Comparison of ENCODE assay signal across 1 cellular context in genomic region chr12:126915309-126915708, GRCh38.
TF ChIP-seq lines count a peak whose summit lies in the region.

No MANE protein-coding gene starts in this region.

TF ChIP-seq in K562, 482 proteins besides CTCF, POLR2A, EP300 and RAD21 (continued from another document and continues in another):
- no peak for TF ChIP-seq ZBTB2 (IDR thresholded peaks at IDR 0.05)
- TF ChIP-seq UBTF (IDR thresholded peaks at IDR 0.05; ENCODE audit: borderline replicate concordance in 1 of 2, low read depth in 2 of 2, low read length in 2 of 2) = no peak
- TF ChIP-seq SIN3B (IDR thresholded peaks at IDR 0.05; ENCODE audit: low read depth) = no peak
- TF ChIP-seq MEF2A (IDR thresholded peaks at IDR 0.05; ENCODE audit: control insufficient read depth, low read depth, low read length) = no peak
- TF ChIP-seq ZNF280A (IDR thresholded peaks at IDR 0.05; ENCODE audit: low read depth, partially characterized antibody) = no peak
- no peak for TF ChIP-seq ZNF830 (CRISPR knock-in tag; IDR thresholded peaks at IDR 0.05)
- no peak for TF ChIP-seq ATF2 (CRISPR knock-in tag; IDR thresholded peaks at IDR 0.05)
- TF ChIP-seq KHSRP (IDR thresholded peaks at IDR 0.05) = no peak
- no peak for TF ChIP-seq ZNF445 (CRISPR knock-in tag; IDR thresholded peaks at IDR 0.05; ENCODE audit: low read depth)
- no peak for TF ChIP-seq RBBP5 (IDR thresholded peaks at IDR 0.05; ENCODE audit: borderline replicate concordance, insufficient read depth, low read length, poor library complexity, severe bottlenecking)
- no peak for TF ChIP-seq GTF2E2 (tag; IDR thresholded peaks at IDR 0.05)
- TF ChIP-seq ESRRA (IDR thresholded peaks at IDR 0.05; ENCODE audit: borderline replicate concordance, low read depth) = no peak
- 0 out of 2 replicates have a peak, but pooled peaks have one; percentile 30 for TF ChIP-seq SMAD4 (CRISPR knock-in tag; conservative IDR thresholded peaks at IDR 0.05)
- TF ChIP-seq SP1 (CRISPR knock-in tag; IDR thresholded peaks at IDR 0.05) = no peak
- no peak for TF ChIP-seq HMGN3 (IDR thresholded peaks at IDR 0.05; ENCODE audit: borderline replicate concordance, extremely low read depth, insufficient read length, low read depth, low read length)
- TF ChIP-seq IFI16 (CRISPR knock-in tag; IDR thresholded peaks at IDR 0.05) = no peak
- no peak for TF ChIP-seq PHB (CRISPR knock-in tag; IDR thresholded peaks at IDR 0.05)
- TF ChIP-seq MEIS2 (IDR thresholded peaks at IDR 0.05; ENCODE audit: partially characterized antibody) = peak; percentile 67
- TF ChIP-seq XRCC5 (IDR thresholded peaks at IDR 0.05; ENCODE audit: low read depth, low read length) = no peak
- no peak for TF ChIP-seq E4F1 (CRISPR knock-in tag; IDR thresholded peaks at IDR 0.05; ENCODE audit: borderline replicate concordance)
- TF ChIP-seq CBX2 (IDR thresholded peaks at IDR 0.05; ENCODE audit: insufficient read depth, low read length, poor library complexity, severe bottlenecking) = no peak
- TF ChIP-seq PPARD (CRISPR knock-in tag; IDR thresholded peaks at IDR 0.05) = no peak
- no peak for TF ChIP-seq CREB5 (CRISPR knock-in tag; IDR thresholded peaks at IDR 0.05)
- TF ChIP-seq ZNF436 (CRISPR knock-in tag; IDR thresholded peaks at IDR 0.05) = no peak
- no peak for TF ChIP-seq SIN3A (IDR thresholded peaks at IDR 0.05; ENCODE audit: borderline replicate concordance in 2 of 2, control insufficient read depth in 1 of 2, low read depth in 2 of 2, low read length in 2 of 2)
- 0 out of 2 replicates have a peak, but pooled peaks have one; percentile 19 for TF ChIP-seq SMARCE1 (IDR thresholded peaks at IDR 0.05)
- TF ChIP-seq VEZF1 (CRISPR knock-in tag; IDR thresholded peaks at IDR 0.05) = 0 out of 2 replicates have a peak, but pooled peaks have one; percentile 17
- no peak for TF ChIP-seq RERE (CRISPR knock-in tag; IDR thresholded peaks at IDR 0.05; ENCODE audit: borderline replicate concordance)
- no peak for TF ChIP-seq HDAC2 (IDR thresholded peaks at IDR 0.05)
- TF ChIP-seq TBL1XR1 (IDR thresholded peaks at IDR 0.05; ENCODE audit: low read length in 2 of 2) = no peak
- TF ChIP-seq ZFP36 (IDR thresholded peaks at IDR 0.05; ENCODE audit: low read depth, low read length, partially characterized antibody) = no peak
- TF ChIP-seq PBX2 (CRISPR knock-in tag; IDR thresholded peaks at IDR 0.05; ENCODE audit: low read depth) = no peak
- TF ChIP-seq PBX2 (tag; conservative IDR thresholded peaks at IDR 0.05; ENCODE audit: low read depth) = peak; percentile 69; the same call in 1 of the 2 replicates
- no peak for TF ChIP-seq FOXJ2 (tag; IDR thresholded peaks at IDR 0.05)
- TF ChIP-seq SMAD2 (IDR thresholded peaks at IDR 0.05; ENCODE audit: low read depth, low read length) = no peak
- no peak for TF ChIP-seq GATAD2B (IDR thresholded peaks at IDR 0.05; ENCODE audit: borderline replicate concordance)
- no peak for TF ChIP-seq ZNF143 (CRISPR knock-in tag; IDR thresholded peaks at IDR 0.05)
